8 cellular contexts compared by ENCODE assay signal in the genomic region with DNA sequence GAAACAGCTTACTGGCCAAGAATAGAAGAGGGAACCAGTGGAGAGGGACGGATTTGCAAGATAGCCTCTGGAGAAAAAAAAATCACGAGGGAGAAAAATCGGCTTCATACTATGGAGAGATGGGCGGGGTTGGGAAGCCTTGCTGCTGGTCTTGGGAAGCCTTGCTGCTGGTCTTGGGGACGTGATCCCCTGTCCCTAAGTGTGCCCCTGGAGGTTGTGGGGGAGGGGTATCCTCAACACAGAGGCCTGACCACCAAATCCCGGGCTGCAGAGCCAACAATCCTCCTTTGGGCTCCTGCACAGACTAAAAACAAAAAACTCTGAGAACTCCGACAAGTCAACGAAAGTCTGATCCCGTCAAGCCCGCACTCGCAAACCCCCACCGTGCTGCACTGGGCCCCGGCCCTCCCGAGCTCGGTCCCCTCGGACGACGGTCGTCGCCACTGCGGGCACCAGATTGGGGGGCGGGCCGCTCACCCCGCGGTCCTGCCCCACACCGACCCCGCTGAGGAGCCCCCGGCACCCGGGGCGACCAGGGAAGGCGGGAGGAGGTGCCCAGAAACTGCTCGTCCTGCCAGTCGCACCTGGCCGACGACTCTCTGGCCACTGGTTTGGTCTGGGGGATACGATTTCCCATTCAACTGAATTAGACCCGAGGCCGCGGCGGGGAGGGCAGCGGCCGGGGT. TPM values are rescaled to one million over a fixed set of nuclear protein-coding genes. Genes with fewer than 3 reads are reported as not detected.
DNase-seq lines count a peak whose midpoint lies in the region; ATAC-seq and TF ChIP-seq lines count a peak whose summit lies in the region.

No MANE protein-coding gene starts in this region.

- H3K4me3 Mint-ChIP-seq in CD4-positive, alpha-beta memory T cell = peak overlapping the region; percentile 65 to 81 (median 76)

- H3K18ac ChIP-seq in mesendoderm (ENCODE audit: low read length) = peak overlapping the region; percentile 71

- peak overlapping the region in 1 of 2 donors; percentile 54 for H3K4me3 ChIP-seq in CD4-positive, alpha-beta memory T cell (ENCODE audit: low read length in 2 of 2)
- H3K4me3 ChIP-seq in H7 (ENCODE audit: insufficient read depth, low read depth, low read length) = peak overlapping the region; percentile 72
- peak overlapping the region; percentile 55 to 58 for H3K4me3 ChIP-seq in Panc1 (ENCODE audit: low read depth in 2 of 2, low read length in 2 of 2)
- peak overlapping the region; percentile 76 for H3K4me3 ChIP-seq in mesendoderm (ENCODE audit: low read length)
- peak overlapping the region; percentile 33 to 78 (median 60) for H3K4me3 ChIP-seq in tibial nerve

- POLR2A ChIA-PET in CD4-positive, alpha-beta memory T cell (lab: Charles Lee; ENCODE audit: partially characterized antibody) = interaction anchor here (2.5 kb wide), 1 partner anchor 260 kb away, joined by 10 read pairs; the partner anchor contains the start of gene BCLAF1
- POLR2A ChIA-PET in Panc1 (lab: Charles Lee) = interaction anchor here (0.6 kb wide), 1 partner anchor 268 kb away, joined by 3 read pairs; no protein-coding TSS in a partner anchor

- peak in 2 of 5 donors; percentile 7 to 17 for DNase-seq in CD4-positive, alpha-beta memory T cell
- DNase-seq in H7 (no peak), Panc1 (ENCODE audit: low read depth, low spot score) (no peak), ecto neural progenitor cell (ENCODE audit: low spot score) (peak; percentile 61), mesendoderm (peak; percentile 56), tibial nerve (ENCODE audit: low spot score in 2 of 2) (no peak), NOMO-1 treated with dmso at 0.1 percent for 144 hours (lab: John Stamatoyannopoulos, UW; ENCODE audit: unreplicated experiment) (no peak)

- peaks cover 25 to 27% of the 10 kb centered on the region in 2 donors for H3K27me3 Mint-ChIP-seq in CD4-positive, alpha-beta memory T cell

- peak overlapping the region; percentile 74 for H3K23ac ChIP-seq in mesendoderm (ENCODE audit: low read length)

- no peaks in the 10 kb centered on the region for H3K36me3 Mint-ChIP-seq in CD4-positive, alpha-beta memory T cell

- peak overlapping the region; percentile 78 for H3K9ac ChIP-seq in mesendoderm (ENCODE audit: low read length)

- peak overlapping the region; percentile 89 for H3K56ac ChIP-seq in mesendoderm (ENCODE audit: low read length)

- no peak overlapping the region for H2AK5ac ChIP-seq in mesendoderm (ENCODE audit: low read length)

- no peak for TF ChIP-seq EP300 in tibial nerve (IDR thresholded peaks at IDR 0.05)

- peaks cover 14% of the 10 kb centered on the region for H3K27me3 ChIP-seq in CD4-positive, alpha-beta memory T cell (ENCODE audit: insufficient read depth, low read length)
- H3K27me3 ChIP-seq in H7 (ENCODE audit: control insufficient read depth, insufficient read depth, low read length) (peaks cover 39% of the 10 kb centered on the region), Panc1 (ENCODE audit: control insufficient read depth, insufficient read depth, low read length) (peaks cover 14% of the 10 kb centered on the region), mesendoderm (ENCODE audit: insufficient read depth, low read length, poor library complexity) (no peaks in the 10 kb centered on the region), tibial nerve (peaks cover 0 to 56% of the 10 kb centered on the region in 2 donors)

- no peak overlapping the region for H3K4ac ChIP-seq in mesendoderm (ENCODE audit: low read depth, low read length)

- H3K4me1 Mint-ChIP-seq in CD4-positive, alpha-beta memory T cell = peaks cover 1 to 14% (median 9%) of the 10 kb centered on the region in 4 donors

- H3K79me1 ChIP-seq in mesendoderm (ENCODE audit: low read length) = peaks cover 3% of the 10 kb centered on the region

- H4K5ac ChIP-seq in mesendoderm (ENCODE audit: low read length) = no peak overlapping the region

- in situ Hi-C loops in Panc1 (cut with HindIII; ENCODE audit: low pct_unique_long_range_greater_than_20kb, low sequenced_read_pairs) = no loop called here

- H2BK15ac ChIP-seq in mesendoderm (replicated peaks; ENCODE audit: low read depth) = no peak overlapping the region

- no peaks in the 10 kb centered on the region for H3K9me3 Mint-ChIP-seq in CD4-positive, alpha-beta memory T cell

- TF ChIP-seq CTCF in Panc1 (IDR thresholded peaks at IDR 0.05) (no peak), tibial nerve (IDR thresholded peaks at IDR 0.05) (no peak)

- peaks cover 19% of the 10 kb centered on the region for H3K79me2 ChIP-seq in mesendoderm (ENCODE audit: control insufficient read depth, insufficient read depth, low read length)

- peak overlapping the region; percentile 47 for H3K4me2 ChIP-seq in mesendoderm (ENCODE audit: low read length)

- H2BK120ac ChIP-seq in mesendoderm (ENCODE audit: low read depth, low read length) = no peak overlapping the region

- no peak overlapping the region for H3K27ac ChIP-seq in CD4-positive, alpha-beta memory T cell (ENCODE audit: low read depth, low read length)
- H3K27ac ChIP-seq in Panc1 (ENCODE audit: low read length) = no peak overlapping the region
- peak overlapping the region; percentile 7 for H3K27ac ChIP-seq in mesendoderm (ENCODE audit: low read depth, low read length)
- peak overlapping the region in 2 of 4 donors; percentile 0 to 67 for H3K27ac ChIP-seq in tibial nerve

- no peak overlapping the region for H2BK5ac ChIP-seq in mesendoderm (ENCODE audit: low read length)

- peaks cover 13% of the 10 kb centered on the region for H3K4me1 ChIP-seq in CD4-positive, alpha-beta memory T cell (ENCODE audit: insufficient read depth, low read length)
- peaks cover 5% of the 10 kb centered on the region; the same call in 1 of the 2 replicates for H3K4me1 ChIP-seq in Panc1 (ENCODE audit: control insufficient read depth, insufficient read depth, low read length)
- no peaks in the 10 kb centered on the region for H3K4me1 ChIP-seq in mesendoderm (ENCODE audit: control insufficient read depth, low read depth, low read length)
- peaks cover 0 to 17% (median 10%) of the 10 kb centered on the region in 4 donors for H3K4me1 ChIP-seq in tibial nerve

- no peaks in the 10 kb centered on the region for H3K9me3 ChIP-seq in CD4-positive, alpha-beta memory T cell (ENCODE audit: control insufficient read depth in 1 of 2, low read length in 2 of 2)
- H3K9me3 ChIP-seq in Panc1 (ENCODE audit: control insufficient read depth, insufficient read depth, low read depth, low read length) (no peaks in the 10 kb centered on the region), tibial nerve (no peaks in the 10 kb centered on the region)

- peak overlapping the region in 5 of 7 donors; percentile 6 to 70 (median 52) for H3K27ac Mint-ChIP-seq in CD4-positive, alpha-beta memory T cell

- ATAC-seq in Panc1 (peak; percentile 17; the same call in 1 of the 2 replicates), HG02763 (IDR thresholded peaks at IDR 0.05; ENCODE audit: unreplicated experiment) (no peak)

- BruUV-seq in Panc1 (replicated peaks; lab: Mats Ljungman, UMichigan) = no TSS peak

- intact Hi-C loops in CD4-positive, alpha-beta memory T cell (cut with micrococcal nuclease) = loop anchor here (2.0 to 10.0 kb wide), 2 partner anchors 1055 to 1099 kb away; partner anchors contain the start of gene AHI1
- intact Hi-C loops in Panc1 (cut with micrococcal nuclease; ENCODE audit: unreplicated experiment) = loop anchor here (5.0 kb wide), 1 partner anchor 207 kb away; no protein-coding TSS in a partner anchor

- no peak overlapping the region for H4K8ac ChIP-seq in mesendoderm (ENCODE audit: low read depth, low read length)

- no peak for TF ChIP-seq POLR2A in tibial nerve (IDR thresholded peaks at IDR 0.05)

- H3K36me3 ChIP-seq in CD4-positive, alpha-beta memory T cell (ENCODE audit: insufficient read depth, low read length) = no peaks in the 10 kb centered on the region
- H3K36me3 ChIP-seq in H7 (replicated peaks; ENCODE audit: control insufficient read depth, insufficient read depth, low read length) (no peaks in the 10 kb centered on the region), Panc1 (ENCODE audit: control insufficient read depth, insufficient read depth, low read length) (no peaks in the 10 kb centered on the region; the same call in 1 of the 2 replicates), mesendoderm (ENCODE audit: control insufficient read depth, insufficient read depth, low read length) (no peaks in the 10 kb centered on the region), tibial nerve (no peaks in the 10 kb centered on the region)

- WGBS in mesendoderm (ENCODE audit: extremely low coverage, insufficient coverage, low lambda C conversion rate) = no CpG with 5 or more reads among the region's 42 CpGs
- 4 to 6% methylated on average over 13 to 36 of the region's 42 CpGs for WGBS in tibial nerve, 2 donors

- CTCF ChIA-PET in CD4-positive, alpha-beta memory T cell (lab: Charles Lee; ENCODE audit: partially characterized antibody) = interaction anchor here (0.7 to 5.6 kb wide), 6 partner anchors 8 to 332 kb away, joined by 3 to 56 read pairs (median 4); partner anchors contain the start of gene MAP3K5
- CTCF ChIA-PET in Panc1 (lab: Charles Lee) = interaction anchor here (0.5 to 0.8 kb wide), 3 partner anchors 178 to 372 kb away, joined by 3 read pairs; partner anchors contain the start of gene MAP3K5

RNA-seq across cellular contexts. Expression of gene MAP7, which starts 0.7 kb away (rescaled TPM):
- under 1 TPM; 0.55 to 0.69 TPM for total RNA-seq in CD4-positive, alpha-beta memory T cell
- 1 to 10 TPM in 1 of 2 donors, under 1 TPM in 1; 0.60 to 1.5 TPM for polyA plus RNA-seq in CD4-positive, alpha-beta memory T cell
- 7.8 and 12.2 TPM in 2 replicates for total RNA-seq in H7 (2014; rRNA removed; shearing (Covaris generic))
- total RNA-seq in Panc1 (2021; ENCODE audit: unreplicated experiment) (1.8 TPM), tibial nerve (1 to 10 TPM in 3 of 4 donors, under 1 TPM in 1; 0.84 to 1.5 (median 1.4) TPM)
- 1.2 TPM for polyA plus RNA-seq in Panc1 (2012; ENCODE audit: insufficient read length)
- polyA plus RNA-seq in mesendoderm (2013, experiment 1 of 2) = 33.0 TPM
- polyA plus RNA-seq in mesendoderm (2013, experiment 2 of 2) = 32.5 TPM

Comparison
In these comparisons a context has a peak if more than half of its experiments do, and no peak if none do; other contexts are left out.
1. DNase-seq: peak in ecto neural progenitor cell (single experiment) and mesendoderm (single experiment); none in H7 (single experiment), Panc1 (single experiment), tibial nerve (0 of 2) and NOMO-1 treated with dmso at 0.1 percent for 144 hours (single experiment).